ENCODE assay signal across 16 cellular contexts in the genomic region with DNA sequence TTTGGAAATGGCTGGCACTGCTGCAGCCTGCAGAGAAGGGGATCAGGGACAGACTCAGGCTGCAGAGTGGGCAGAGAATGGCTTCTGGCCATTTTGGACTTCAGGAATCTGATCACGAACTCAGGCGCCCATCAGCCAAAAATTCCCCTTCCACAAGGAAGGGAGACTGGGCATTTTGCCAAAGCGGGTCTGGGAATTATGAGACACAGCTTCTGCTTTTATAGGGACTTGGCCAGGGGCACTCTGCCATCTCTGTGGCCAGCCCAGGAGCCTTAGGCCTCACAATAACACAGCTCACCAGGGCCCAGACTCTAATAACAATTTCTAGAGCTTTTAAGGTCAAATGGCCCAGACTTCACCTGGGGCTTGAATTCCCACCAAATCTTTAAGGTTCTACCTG.
DNase-seq lines count a peak whose midpoint lies in the region; ATAC-seq and TF ChIP-seq lines count a peak whose summit lies in the region.
"Had no signal": no experiment of that assay in that cellular context is flagged by ENCODE, and none has a peak within 500 bp of the region (broad histone marks: within the 10 kb centered on the region; RNA-seq: fewer than 3 reads in every experiment).

No MANE protein-coding gene starts in this region.

- H3K27me3 Mint-ChIP-seq in HFFc6 (ENCODE audit: insufficient read depth): peaks cover 22% of the 10 kb centered on the region; the same call in 1 of the 2 replicates
- H3K27me3 Mint-ChIP-seq in activated CD4-positive, alpha-beta T cell treated with anti-CD3 and anti-CD28 coated beads, Interleukin-2, amount 10 ng/mL, durations not matched to agents 7 days and 5 days: peaks cover 5% of the 10 kb centered on the region

- POLR2A ChIA-PET in activated CD4-positive, alpha-beta T cell treated with anti-CD3 and anti-CD28 coated beads, Interleukin-2, amount 10 ng/mL, durations not matched to agents 7 days and 5 days (lab: Charles Lee): no interaction called here

- H3K27ac ChIP-seq in left ventricle myocardium inferior (replicated peaks) (no peak overlapping the region), aorta (ENCODE audit: low read depth in 1 of 2, low read length in 2 of 2) (no peak overlapping the region)
- H3K27ac ChIP-seq: upper lobe of right lung had no signal

- H3K4me3 Mint-ChIP-seq in HFFc6: no peak overlapping the region
- H3K4me3 Mint-ChIP-seq in activated CD4-positive, alpha-beta T cell treated with anti-CD3 and anti-CD28 coated beads, Interleukin-2, amount 10 ng/mL, durations not matched to agents 7 days and 5 days: no peak overlapping the region
- H3K4me3 Mint-ChIP-seq: activated naive CD4-positive, alpha-beta T cell treated with anti-CD3 and anti-CD28 coated beads, Interleukin-2, amount 10 ng/mL, durations not matched to agents 7 days and 5 days had no signal

- H3K36me3 Mint-ChIP-seq in HFFc6 (ENCODE audit: low read depth): no peaks in the 10 kb centered on the region
- no peaks in the 10 kb centered on the region for H3K36me3 Mint-ChIP-seq in activated CD4-positive, alpha-beta T cell treated with anti-CD3 and anti-CD28 coated beads, Interleukin-2, amount 10 ng/mL, durations not matched to agents 7 days and 5 days (ENCODE audit: low read depth)
- H3K36me3 Mint-ChIP-seq: activated naive CD4-positive, alpha-beta T cell treated with anti-CD3 and anti-CD28 coated beads, Interleukin-2, amount 10 ng/mL, durations not matched to agents 7 days and 5 days had no signal

- no peak overlapping the region for H3K27ac Mint-ChIP-seq in HFFc6
- no peak overlapping the region for H3K27ac Mint-ChIP-seq in activated CD4-positive, alpha-beta T cell treated with anti-CD3 and anti-CD28 coated beads, Interleukin-2, amount 10 ng/mL, durations not matched to agents 7 days and 5 days
- H3K27ac Mint-ChIP-seq: activated naive CD4-positive, alpha-beta T cell treated with anti-CD3 and anti-CD28 coated beads, Interleukin-2, amount 10 ng/mL, durations not matched to agents 7 days and 5 days had no signal

- ATAC-seq in left cardiac atrium (peak; percentile 30 to 52), aorta (ENCODE audit: low FRiP score) (peak; percentile 69), HG02623 (IDR thresholded peaks at IDR 0.05; ENCODE audit: unreplicated experiment) (no peak)
- ATAC-seq: activated CD4-positive, CD25-positive, alpha-beta regulatory T cell treated with anti-CD3 and anti-CD28 coated beads, Interleukin-2, amount 50 U/mL, for 24 hours; upper lobe of right lung had no signal

- H3K4me3 ChIP-seq in left ventricle myocardium inferior (no peak overlapping the region), aorta (ENCODE audit: low read length in 2 of 2) (no peak overlapping the region)
- H3K4me3 ChIP-seq: upper lobe of right lung had no signal

- no peaks in the 10 kb centered on the region for H3K4me1 Mint-ChIP-seq in HFFc6 (ENCODE audit: low read depth)
- H3K4me1 Mint-ChIP-seq in activated CD4-positive, alpha-beta T cell treated with anti-CD3 and anti-CD28 coated beads, Interleukin-2, amount 10 ng/mL, durations not matched to agents 7 days and 5 days: no peaks in the 10 kb centered on the region
- H3K4me1 Mint-ChIP-seq: activated naive CD4-positive, alpha-beta T cell treated with anti-CD3 and anti-CD28 coated beads, Interleukin-2, amount 10 ng/mL, durations not matched to agents 7 days and 5 days had no signal

- peak; percentile 78 for DNase-seq in left cardiac atrium
- DNase-seq in left ventricle myocardium inferior: no peak
- peak in 34 of 56 donors; percentile 6 to 68 (median 30) for DNase-seq in amygdala (lab: John Stamatoyannopoulos, UW)
- DNase-seq in head of caudate nucleus: peak in 33 of 42 donors; percentile 3 to 80 (median 38)
- peak; percentile 86 to 93 for DNase-seq in aorta
- no peak for DNase-seq in HFFc6
- DNase-seq in activated CD4-positive, alpha-beta T cell treated with anti-CD3 and anti-CD28 coated beads, Interleukin-2, amount 10 ng/mL, durations not matched to agents 7 days and 5 days: no peak
- DNase-seq: activated naive CD4-positive, alpha-beta T cell treated with anti-CD3 and anti-CD28 coated beads, Interleukin-2, amount 10 ng/mL, durations not matched to agents 7 days and 5 days; DMS153; islet precursor cell; NCI-H1436 treated with DMSO at 0.1 percent for 48 hours; NCI-H526; RPMI8226; upper lobe of right lung had no signal

- CTCF ChIA-PET in activated CD4-positive, alpha-beta T cell treated with anti-CD3 and anti-CD28 coated beads, Interleukin-2, amount 10 ng/mL, durations not matched to agents 7 days and 5 days (lab: Charles Lee): no interaction called here

- WGBS in aorta, 2 donors: 0 to 2% methylated on average over 3 of the region's 3 CpGs

- no peaks in the 10 kb centered on the region for H3K9me3 ChIP-seq in left ventricle myocardium inferior (replicated peaks)
- no peaks in the 10 kb centered on the region for H3K9me3 ChIP-seq in aorta (ENCODE audit: control insufficient read depth, low read length)
- H3K9me3 ChIP-seq: upper lobe of right lung had no signal

- H3K36me3 ChIP-seq in left ventricle myocardium inferior (no peaks in the 10 kb centered on the region), aorta (ENCODE audit: control insufficient read depth in 1 of 2, insufficient read depth in 2 of 2, low read length in 1 of 2) (no peaks in the 10 kb centered on the region)
- H3K36me3 ChIP-seq: upper lobe of right lung had no signal

- intact Hi-C loops in left cardiac atrium (cut with DNase I) (no loop called here), left ventricle myocardium inferior (cut with micrococcal nuclease) (no loop called here), head of caudate nucleus (cut with DNase I) (no loop called here), aorta (cut with DNase I) (loop anchor here in 1 of 2 donors (1.0 to 5.0 kb wide), 2 partner anchors 167 to 234 kb away; no protein-coding TSS in a partner anchor)

- no peaks in the 10 kb centered on the region for H3K4me1 ChIP-seq in left ventricle myocardium inferior
- peaks cover 0 to 4% of the 10 kb centered on the region in 2 donors for H3K4me1 ChIP-seq in aorta (ENCODE audit: control insufficient read depth in 1 of 2, insufficient read depth in 2 of 2, low read length in 2 of 2)
- H3K4me1 ChIP-seq: upper lobe of right lung had no signal

- H3K27me3 ChIP-seq in left ventricle myocardium inferior (ENCODE audit: low read depth): peaks cover 33% of the 10 kb centered on the region
- H3K27me3 ChIP-seq in aorta (ENCODE audit: control insufficient read depth in 1 of 2, insufficient read depth in 2 of 2, low read length in 1 of 2): no peaks in the 10 kb centered on the region
- H3K27me3 ChIP-seq: upper lobe of right lung had no signal

- H3K9me3 Mint-ChIP-seq in HFFc6: no peaks in the 10 kb centered on the region
- H3K9me3 Mint-ChIP-seq in activated CD4-positive, alpha-beta T cell treated with anti-CD3 and anti-CD28 coated beads, Interleukin-2, amount 10 ng/mL, durations not matched to agents 7 days and 5 days: no peaks in the 10 kb centered on the region
- H3K9me3 Mint-ChIP-seq: activated naive CD4-positive, alpha-beta T cell treated with anti-CD3 and anti-CD28 coated beads, Interleukin-2, amount 10 ng/mL, durations not matched to agents 7 days and 5 days had no signal

- TF ChIP-seq CTCF in left ventricle myocardium inferior (IDR thresholded peaks at IDR 0.05; ENCODE audit: borderline replicate concordance) (no peak), HFFc6 (IDR thresholded peaks at IDR 0.05) (no peak)

Comparison
In these comparisons a context has a peak if more than half of its experiments do, and no peak if none do; other contexts are left out.
1. DNase-seq: peak in left cardiac atrium (single experiment), amygdala (34 of 56), head of caudate nucleus (33 of 42) and aorta (2 of 2); none in left ventricle myocardium inferior (single experiment), HFFc6 (single experiment) and activated CD4-positive, alpha-beta T cell treated with anti-CD3 and anti-CD28 coated beads, Interleukin-2, amount 10 ng/mL, durations not matched to agents 7 days and 5 days (single experiment).